Comparison of ENCODE assay signal across 23 cellular contexts in genomic region chr3:126938520-126939346, GRCh38. TPM values are rescaled to one million over a fixed set of nuclear protein-coding genes. Genes with fewer than 3 reads are reported as not detected.
A peak's percentile ranks its signal among the peaks of the same experiment; 100 is the strongest.
DNase-seq lines count a peak whose midpoint lies in the region; ATAC-seq and TF ChIP-seq lines count a peak whose summit lies in the region.
"Had no signal": no experiment of that assay in that cellular context is flagged by ENCODE, and none has a peak within 500 bp of the region (broad histone marks: within the 10 kb centered on the region; RNA-seq: fewer than 3 reads in every experiment).

No MANE protein-coding gene starts in this region.

- CTCF ChIA-PET in Panc1 (lab: Charles Lee) = no interaction called here

- H3K27me3 Mint-ChIP-seq in activated CD4-positive, alpha-beta T cell treated with anti-CD3 and anti-CD28 coated beads, Interleukin-2, amount 10 ng/mL, durations not matched to agents 24 days and 14 days = peaks cover 2% of the 10 kb centered on the region
- H3K27me3 Mint-ChIP-seq: activated naive CD4-positive, alpha-beta T cell treated with anti-CD3 and anti-CD28 coated beads, Interleukin-2, amount 10 ng/mL, durations not matched to agents 7 days and 5 days; CD4-positive, alpha-beta memory T cell; central memory CD8-positive, alpha-beta T cell had no signal

- H3K27ac ChIP-seq in Panc1 (ENCODE audit: low read length) (peak overlapping the region; percentile 3; the same call in 1 of the 2 replicates), right cardiac atrium (ENCODE audit: low read length) (no peak overlapping the region), sigmoid colon (no peak overlapping the region)
- H3K27ac ChIP-seq: pancreas, stomach had no signal

- 0 out of 2 replicates have a peak, but pooled peaks have one; percentile 32 for ATAC-seq in Panc1
- peak; percentile 15 to 34 for ATAC-seq in right cardiac atrium
- ATAC-seq: sciatic nerve had no signal

- H3K27ac Mint-ChIP-seq in activated CD4-positive, alpha-beta T cell treated with anti-CD3 and anti-CD28 coated beads, Interleukin-2, amount 10 ng/mL, durations not matched to agents 24 days and 14 days = no peak overlapping the region
- H3K27ac Mint-ChIP-seq: activated naive CD4-positive, alpha-beta T cell treated with anti-CD3 and anti-CD28 coated beads, Interleukin-2, amount 10 ng/mL, durations not matched to agents 7 days and 5 days; activated T-helper 1 cell treated with anti-CD3 and anti-CD28 coated beads, Interleukin-12 subunit alpha, Interleukin-12 subunit beta, Interleukin-2, Interleukin-4 antibody, amounts not matched to agents 30 ng/mL and 10 ng/mL and 1 ng/mL, durations not matched to agents 14 hours and 24 hours and 36 hours; CD4-positive, alpha-beta memory T cell had no signal

- H3K36me3 Mint-ChIP-seq in activated CD4-positive, alpha-beta T cell treated with anti-CD3 and anti-CD28 coated beads, Interleukin-2, amount 10 ng/mL, durations not matched to agents 24 days and 14 days (ENCODE audit: low read depth) = no peaks in the 10 kb centered on the region
- H3K36me3 Mint-ChIP-seq: activated naive CD4-positive, alpha-beta T cell treated with anti-CD3 and anti-CD28 coated beads, Interleukin-2, amount 10 ng/mL, durations not matched to agents 7 days and 5 days had no signal

- no TSS peak for BruUV-seq in Panc1 (replicated peaks; lab: Mats Ljungman, UMichigan)

- POLR2A ChIA-PET in Panc1 (lab: Charles Lee) = no interaction called here

- H3K9me3 Mint-ChIP-seq in activated CD4-positive, alpha-beta T cell treated with anti-CD3 and anti-CD28 coated beads, Interleukin-2, amount 10 ng/mL, durations not matched to agents 24 days and 14 days = no peaks in the 10 kb centered on the region
- H3K9me3 Mint-ChIP-seq: activated naive CD4-positive, alpha-beta T cell treated with anti-CD3 and anti-CD28 coated beads, Interleukin-2, amount 10 ng/mL, durations not matched to agents 7 days and 5 days; activated T-helper 1 cell treated with anti-CD3 and anti-CD28 coated beads, Interleukin-12 subunit alpha, Interleukin-12 subunit beta, Interleukin-2, Interleukin-4 antibody, amounts not matched to agents 30 ng/mL and 10 ng/mL and 1 ng/mL, durations not matched to agents 14 hours and 24 hours and 36 hours; CD4-positive, alpha-beta memory T cell; central memory CD8-positive, alpha-beta T cell; nephron had no signal

- H3K4me3 ChIP-seq in H7 (ENCODE audit: insufficient read depth, low read depth, low read length) (no peak overlapping the region), Panc1 (ENCODE audit: low read depth in 2 of 2, low read length in 2 of 2) (no peak overlapping the region), right cardiac atrium (ENCODE audit: low read length) (no peak overlapping the region), sigmoid colon (no peak overlapping the region)
- H3K4me3 ChIP-seq: heart left ventricle, pancreas, stomach had no signal

- no peaks in the 10 kb centered on the region for H3K9me3 ChIP-seq in Panc1 (ENCODE audit: control insufficient read depth, insufficient read depth, low read depth, low read length)
- no peaks in the 10 kb centered on the region for H3K9me3 ChIP-seq in right cardiac atrium (ENCODE audit: control insufficient read depth, low read length)
- no peaks in the 10 kb centered on the region for H3K9me3 ChIP-seq in sigmoid colon
- H3K9me3 ChIP-seq: heart left ventricle, pancreas, stomach had no signal

- TF ChIP-seq CTCF in Panc1 (IDR thresholded peaks at IDR 0.05) (no peak), sigmoid colon (IDR thresholded peaks at IDR 0.05) (no peak)

- WGBS in right cardiac atrium = 69% methylated on average over 8 of the region's 8 CpGs
- WGBS in sigmoid colon, 2 donors = 57 to 77% methylated on average over 8 of the region's 8 CpGs

- H3K4me1 Mint-ChIP-seq in activated CD4-positive, alpha-beta T cell treated with anti-CD3 and anti-CD28 coated beads, Interleukin-2, amount 10 ng/mL, durations not matched to agents 24 days and 14 days = peaks cover 2% of the 10 kb centered on the region
- H3K4me1 Mint-ChIP-seq: activated naive CD4-positive, alpha-beta T cell treated with anti-CD3 and anti-CD28 coated beads, Interleukin-2, amount 10 ng/mL, durations not matched to agents 7 days and 5 days; CD4-positive, alpha-beta memory T cell had no signal

- in situ Hi-C loops in Panc1 (cut with HindIII; ENCODE audit: low pct_unique_long_range_greater_than_20kb, low sequenced_read_pairs) = no loop called here

- TF ChIP-seq EP300 in sigmoid colon (IDR thresholded peaks at IDR 0.05) = no peak

- DNase-seq in H7 (peak; percentile 35), Panc1 (ENCODE audit: low read depth, low spot score) (no peak), right cardiac atrium (no peak), sigmoid colon (peak; percentile 46), UCSD-AML1 (lab: John Stamatoyannopoulos, UW; ENCODE audit: unreplicated experiment) (no peak), NCI-H2107 treated with DMSO at 0.1 percent for 48 hours (lab: John Stamatoyannopoulos, UW; ENCODE audit: unreplicated experiment) (no peak)
- no peak for DNase-seq in activated CD4-positive, alpha-beta T cell treated with anti-CD3 and anti-CD28 coated beads, Interleukin-2, amount 10 ng/mL, durations not matched to agents 24 days and 14 days
- DNase-seq: activated naive CD4-positive, alpha-beta T cell treated with anti-CD3 and anti-CD28 coated beads, Interleukin-2, amount 10 ng/mL, durations not matched to agents 7 days and 5 days; CD4-positive, alpha-beta memory T cell; DMS 273 treated with DMSO at 0.1 percent for 48 hours; effector CD8-positive, alpha-beta T cell; foreskin fibroblast; GOT3; NCI-H1048; NCI-H187 treated with DMSO at 0.1 percent for 48 hours; pancreas; stimulated activated CD8-positive, alpha-beta memory T cell treated with anti-CD3 and anti-CD28 coated beads, Interleukin-4, amount 100 ng/mL, for 48 hours; stomach had no signal

- H3K4me1 ChIP-seq in Panc1 (ENCODE audit: control insufficient read depth, insufficient read depth, low read length) (peaks cover 13% of the 10 kb centered on the region), right cardiac atrium (ENCODE audit: control insufficient read depth, insufficient read depth, low read length) (peaks cover 10% of the 10 kb centered on the region), sigmoid colon (peaks cover 0 to 14% (median 7%) of the 10 kb centered on the region in 4 donors)
- H3K4me1 ChIP-seq: pancreas, stomach had no signal

- H3K27me3 ChIP-seq in H7 (ENCODE audit: control insufficient read depth, insufficient read depth, low read length) (no peaks in the 10 kb centered on the region), Panc1 (ENCODE audit: control insufficient read depth, insufficient read depth, low read length) (no peaks in the 10 kb centered on the region), right cardiac atrium (ENCODE audit: control insufficient read depth, insufficient read depth) (no peaks in the 10 kb centered on the region), sigmoid colon (no peaks in the 10 kb centered on the region)
- H3K27me3 ChIP-seq: pancreas, stomach had no signal

- H3K4me3 Mint-ChIP-seq in activated CD4-positive, alpha-beta T cell treated with anti-CD3 and anti-CD28 coated beads, Interleukin-2, amount 10 ng/mL, durations not matched to agents 24 days and 14 days = no peak overlapping the region
- H3K4me3 Mint-ChIP-seq: activated naive CD4-positive, alpha-beta T cell treated with anti-CD3 and anti-CD28 coated beads, Interleukin-2, amount 10 ng/mL, durations not matched to agents 7 days and 5 days; activated T-helper 1 cell treated with anti-CD3 and anti-CD28 coated beads, Interleukin-12 subunit alpha, Interleukin-12 subunit beta, Interleukin-2, Interleukin-4 antibody, amounts not matched to agents 30 ng/mL and 10 ng/mL and 1 ng/mL, durations not matched to agents 14 hours and 24 hours and 36 hours; CD4-positive, alpha-beta memory T cell; central memory CD8-positive, alpha-beta T cell; nephron had no signal

- H3K36me3 ChIP-seq in H7 (replicated peaks; ENCODE audit: control insufficient read depth, insufficient read depth, low read length) = no peaks in the 10 kb centered on the region
- H3K36me3 ChIP-seq in Panc1 (ENCODE audit: control insufficient read depth, insufficient read depth, low read length) = no peaks in the 10 kb centered on the region
- H3K36me3 ChIP-seq in sigmoid colon = no peaks in the 10 kb centered on the region
- H3K36me3 ChIP-seq: heart left ventricle, pancreas, stomach had no signal

- intact Hi-C loops in Panc1 (cut with micrococcal nuclease; ENCODE audit: unreplicated experiment) (no loop called here), right cardiac atrium (cut with DNase I) (no loop called here), sigmoid colon (cut with DNase I) (no loop called here)
- intact Hi-C loops in activated CD4-positive, alpha-beta T cell treated with anti-CD3 and anti-CD28 coated beads, Interleukin-2, amount 10 ng/mL, durations not matched to agents 24 days and 14 days (cut with micrococcal nuclease) = no loop called here

- TF ChIP-seq POLR2A in sigmoid colon (IDR thresholded peaks at IDR 0.05) = no peak

RNA-seq across cellular contexts. Expression of gene PLXNA1, which starts 44.2 kb away (rescaled TPM):
- 41.9 and 42.7 TPM in 2 replicates for total RNA-seq in H7 (2014; rRNA removed; shearing (Covaris generic))
- total RNA-seq in Panc1 (2021; ENCODE audit: unreplicated experiment) (80.6 TPM), right cardiac atrium (10 to 100 TPM; 12.8 to 17.8 (median 15.2) TPM), sigmoid colon (10 to 100 TPM in 2 of 4 donors, 1 to 10 TPM in 2; 7.5 to 29.6 (median 13.0) TPM)
- 128 TPM for polyA plus RNA-seq in Panc1 (2012; ENCODE audit: insufficient read length)
- polyA plus RNA-seq in right cardiac atrium (9.9 TPM), sigmoid colon (10 to 100 TPM in 1 of 3 donors, 1 to 10 TPM in 1, under 1 TPM in 1; 0.60 to 15.3 (median 3.5) TPM)
- total RNA-seq in activated CD4-positive, alpha-beta T cell treated with anti-CD3 and anti-CD28 coated beads, Interleukin-2, amount 10 ng/mL, durations not matched to agents 24 days and 14 days = 21.3 and 24.0 TPM in 2 replicates

Comparison
In these comparisons a context has a peak if more than half of its experiments do, and no peak if none do; other contexts are left out.
1. DNase-seq: peak in H7 (single experiment) and sigmoid colon (single experiment); none in Panc1 (single experiment), right cardiac atrium (0 of 3), UCSD-AML1 (single experiment), activated CD4-positive, alpha-beta T cell treated with anti-CD3 and anti-CD28 coated beads, Interleukin-2, amount 10 ng/mL, durations not matched to agents 24 days and 14 days (single experiment) and NCI-H2107 treated with DMSO at 0.1 percent for 48 hours (single experiment).